In the genomic region with DNA sequence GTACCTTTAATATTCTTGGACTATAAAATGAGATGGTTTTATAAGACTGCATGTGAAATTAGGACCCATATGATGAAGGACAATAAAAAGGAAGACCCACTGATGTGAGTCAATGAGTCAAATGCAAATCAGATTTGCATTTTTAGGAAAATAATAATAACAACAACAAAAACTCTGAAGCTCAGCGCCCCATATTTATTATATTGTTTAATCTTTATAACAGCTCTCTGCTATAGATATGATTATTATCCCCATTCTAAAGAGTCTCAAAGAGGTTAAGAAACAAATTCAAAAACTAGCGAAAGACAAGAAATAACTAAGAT, we compare ENCODE assay signal across 1 cellular context.
TF ChIP-seq lines count a peak whose summit lies in the region.

No MANE protein-coding gene starts in this region.

TF ChIP-seq in K562, 482 proteins besides CTCF, POLR2A, EP300 and RAD21:
- TF ChIP-seq BMI1 (IDR thresholded peaks at IDR 0.05; ENCODE audit: low read length) (peak; percentile 2; the same call in 1 of the 2 replicates), ZNF561 (CRISPR knock-in tag; conservative IDR thresholded peaks at IDR 0.05) (no peak)
